8 cellular contexts compared by ENCODE assay signal in the genomic region with DNA sequence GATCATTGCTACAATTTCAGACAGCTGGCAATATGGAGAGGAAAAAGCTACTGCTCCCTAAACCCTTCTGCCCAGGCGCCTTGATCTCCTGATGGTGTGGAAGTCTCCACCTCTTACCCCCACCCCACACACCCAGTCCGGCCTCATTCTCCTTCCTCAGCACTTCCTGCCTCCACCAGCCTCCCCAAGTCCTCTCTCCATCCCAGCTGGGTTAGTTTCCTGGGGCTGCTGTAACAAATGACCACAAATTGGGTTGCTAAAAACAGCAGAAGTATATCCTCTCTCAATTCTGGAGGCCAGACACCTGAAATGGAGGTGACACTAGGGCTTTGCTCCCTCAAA. TPM values are rescaled to one million over a fixed set of nuclear protein-coding genes. Genes with fewer than 3 reads are reported as not detected.
DNase-seq lines count a peak whose midpoint lies in the region; ATAC-seq and TF ChIP-seq lines count a peak whose summit lies in the region.

No MANE protein-coding gene starts in this region.

- 17 to 24% methylated on average over 2 of the region's 2 CpGs for WGBS in esophagus squamous epithelium, 2 donors

- peak; percentile 34 for DNase-seq in DMS53 (lab: John Stamatoyannopoulos, UW)
- DNase-seq in DMS53 treated with DMSO at 0.1 percent for 48 hours (lab: John Stamatoyannopoulos, UW; ENCODE audit: unreplicated experiment), result no peak
- peak; percentile 17 for DNase-seq in SK-MEL-5 (ENCODE audit: low read depth, low spot score)
- no peak for DNase-seq in esophagus squamous epithelium (lab: John Stamatoyannopoulos, UW)
- no peak for DNase-seq in skeletal muscle cell (ENCODE audit: low read depth)
- no peak for DNase-seq in NCI-H146 (lab: John Stamatoyannopoulos, UW)

- intact Hi-C loops in esophagus squamous epithelium (cut with DNase I), result no loop called here

- in situ Hi-C loops in SK-MEL-5 (cut with HindIII; ENCODE audit: low pct_unique_long_range_greater_than_20kb, low sequenced_read_pairs), result no loop called here

- TF ChIP-seq CTCF in esophagus squamous epithelium (IDR thresholded peaks at IDR 0.05), result no peak

- peak overlapping the region in 3 of 4 donors; percentile 72 to 82 (median 75) for H3K27ac ChIP-seq in esophagus squamous epithelium

- TF ChIP-seq POLR2A in esophagus squamous epithelium (IDR thresholded peaks at IDR 0.05), result no peak

- no peaks in the 10 kb centered on the region for H3K9me3 ChIP-seq in esophagus squamous epithelium

- H3K4me3 ChIP-seq in esophagus squamous epithelium, result peak overlapping the region; percentile 41 to 75 (median 67)
- peak overlapping the region; percentile 63 for H3K4me3 ChIP-seq in skeletal muscle cell (ENCODE audit: low read depth, low read length)

- ATAC-seq in GM18870 (IDR thresholded peaks at IDR 0.05; ENCODE audit: unreplicated experiment) (no peak), HG03039 (IDR thresholded peaks at IDR 0.05; ENCODE audit: unreplicated experiment) (no peak)

- H3K36me3 ChIP-seq in esophagus squamous epithelium, result peaks cover 0 to 9% (median 0%) of the 10 kb centered on the region in 3 donors

- H3K27me3 ChIP-seq in esophagus squamous epithelium, result no peaks in the 10 kb centered on the region

- peaks cover 11 to 44% (median 11%) of the 10 kb centered on the region in 3 donors for H3K4me1 ChIP-seq in esophagus squamous epithelium

RNA-seq across cellular contexts. Expression of a gene that starts 1.1 kb away (rescaled TPM):
- total RNA-seq in SK-MEL-5 (2014; rRNA removed; shearing (Covaris generic)), result 44.4 and 45.2 TPM in 2 replicates
- 38.0 and 43.2 TPM in 2 replicates for polyA plus RNA-seq in SK-MEL-5 (2015; cell fraction: cytosol; rRNA removed)
- 11.3 and 16.7 TPM in 2 replicates for polyA plus RNA-seq in SK-MEL-5 (2015; cell fraction: nucleus; rRNA removed)
- total RNA-seq in esophagus squamous epithelium, result 10 to 100 TPM; 18.0 to 32.2 (median 23.9) TPM

RNA-seq across cellular contexts. Expression of a gene that starts 47.0 kb away (rescaled TPM):
- 6.1 and 6.8 TPM in 2 replicates for total RNA-seq in SK-MEL-5 (2014; rRNA removed; shearing (Covaris generic))
- 8.9 and 9.0 TPM in 2 replicates for polyA plus RNA-seq in SK-MEL-5 (2015; cell fraction: cytosol; rRNA removed)
- polyA plus RNA-seq in SK-MEL-5 (2015; cell fraction: nucleus; rRNA removed), result 6.9 and 8.1 TPM in 2 replicates
- total RNA-seq in esophagus squamous epithelium, result 1 to 10 TPM in 2 of 4 donors, under 1 TPM in 2; 0.38 to 4.0 (median 1.3) TPM

Comparison
In these comparisons a context has a peak if more than half of its experiments do, and no peak if none do; other contexts are left out.
1. DNase-seq: peak in DMS53 (single experiment) and SK-MEL-5 (single experiment); none in DMS53 treated with DMSO at 0.1 percent for 48 hours (single experiment), esophagus squamous epithelium (single experiment), skeletal muscle cell (single experiment) and NCI-H146 (single experiment).